ENCODE assay signal across 18 cellular contexts in genomic region chr22:46909237-46910030, GRCh38.
"Had no signal": no experiment of that assay in that cellular context is flagged by ENCODE, and none has a peak within 500 bp of the region (broad histone marks: within the 10 kb centered on the region; RNA-seq: fewer than 3 reads in every experiment).

No MANE protein-coding gene starts in this region.

- ATAC-seq: activated CD4-positive, alpha-beta T cell treated with anti-CD3 and anti-CD28 coated beads for 36 hours; stimulated activated naive B cell treated with anti-CD40 and anti-IgM and Interleukin-4, amounts not matched to agents 10 μg/mL and 1 μg/mL and 100 μg/mL, for 72 hours had no signal

- H3K9me3 Mint-ChIP-seq: activated naive CD4-positive, alpha-beta T cell treated with anti-CD3 and anti-CD28 coated beads, Interleukin-2, amount 10 ng/mL, durations not matched to agents 7 days and 5 days; activated T-helper 2 cell treated with anti-CD3 and anti-CD28 coated beads, Interferon-gamma antibody, Interleukin-2, Interleukin-4, amounts not matched to agents 10 μg/mL and 5 μg/mL and 100 μg/mL, durations not matched to agents 14 hours and 24 hours and 36 hours; neural crest cell; stimulated activated naive B cell treated with anti-CD40 and anti-IgM and Interleukin-4, amounts not matched to agents 10 μg/mL and 1 μg/mL and 100 μg/mL, for 72 hours; T-helper 1 cell treated with Interleukin-12 subunit alpha and Interleukin-12 subunit beta and Interleukin-4 antibody, amounts not matched to agents 30 μg/mL and 1 μg/mL, for 36 hours had no signal

- H3K4me1 Mint-ChIP-seq: activated CD4-positive, alpha-beta T cell treated with anti-CD3 and anti-CD28 coated beads for 36 hours; activated naive CD4-positive, alpha-beta T cell treated with anti-CD3 and anti-CD28 coated beads, Interleukin-2, amount 10 ng/mL, durations not matched to agents 7 days and 5 days had no signal

- H3K4me3 Mint-ChIP-seq: activated CD4-positive, alpha-beta T cell treated with anti-CD3 and anti-CD28 coated beads for 36 hours; activated naive CD4-positive, alpha-beta T cell treated with anti-CD3 and anti-CD28 coated beads, Interleukin-2, amount 10 ng/mL, durations not matched to agents 7 days and 5 days; neural crest cell; T-helper 1 cell treated with Interleukin-12 subunit alpha and Interleukin-12 subunit beta and Interleukin-4 antibody, amounts not matched to agents 30 μg/mL and 1 μg/mL, for 36 hours had no signal

- DNase-seq: activated CD4-positive, alpha-beta T cell treated with anti-CD3 and anti-CD28 coated beads for 36 hours; activated naive CD4-positive, alpha-beta T cell treated with anti-CD3 and anti-CD28 coated beads, Interleukin-2, amount 10 ng/mL, durations not matched to agents 7 days and 5 days; colonic mucosa; effector CD4-positive, alpha-beta T cell; foreskin fibroblast; hypothalamus; kidney glomerular epithelial cell; mesenchymal stem cell; retina; stimulated activated CD4-positive, alpha-beta T cell treated with anti-CD3 and anti-CD28 coated beads, Interleukin-2, amount 100 ng/mL, for 48 hours; stimulated activated naive B cell treated with anti-CD40 and anti-IgM and Interleukin-4, amounts not matched to agents 10 μg/mL and 1 μg/mL and 100 μg/mL, for 72 hours; substantia nigra; transverse colon; WERI-Rb-1 had no signal

- H3K27me3 Mint-ChIP-seq: activated CD4-positive, alpha-beta T cell treated with anti-CD3 and anti-CD28 coated beads for 36 hours; activated naive CD4-positive, alpha-beta T cell treated with anti-CD3 and anti-CD28 coated beads, Interleukin-2, amount 10 ng/mL, durations not matched to agents 7 days and 5 days; stimulated activated naive B cell treated with anti-CD40 and anti-IgM and Interleukin-4, amounts not matched to agents 10 μg/mL and 1 μg/mL and 100 μg/mL, for 72 hours had no signal

- H3K4me1 ChIP-seq: colonic mucosa, transverse colon had no signal

- H3K27me3 ChIP-seq: cardiac muscle cell, colonic mucosa, transverse colon had no signal

- H3K27ac ChIP-seq: cardiac muscle cell, colonic mucosa, transverse colon, WERI-Rb-1 had no signal

- H3K9me3 ChIP-seq: colonic mucosa, transverse colon had no signal

- H3K36me3 ChIP-seq: colonic mucosa had no signal

- H3K4me3 ChIP-seq: cardiac muscle cell, colonic mucosa, transverse colon had no signal

- H3K27ac Mint-ChIP-seq: activated CD4-positive, alpha-beta T cell treated with anti-CD3 and anti-CD28 coated beads for 36 hours; activated naive CD4-positive, alpha-beta T cell treated with anti-CD3 and anti-CD28 coated beads, Interleukin-2, amount 10 ng/mL, durations not matched to agents 7 days and 5 days; activated T-helper 2 cell treated with anti-CD3 and anti-CD28 coated beads, Interferon-gamma antibody, Interleukin-2, Interleukin-4, amounts not matched to agents 10 μg/mL and 5 μg/mL and 100 μg/mL, durations not matched to agents 14 hours and 24 hours and 36 hours; stimulated activated naive B cell treated with anti-CD40 and anti-IgM and Interleukin-4, amounts not matched to agents 10 μg/mL and 1 μg/mL and 100 μg/mL, for 72 hours; T-helper 1 cell treated with Interleukin-12 subunit alpha and Interleukin-12 subunit beta and Interleukin-4 antibody, amounts not matched to agents 30 μg/mL and 1 μg/mL, for 36 hours had no signal
